ENCODE assay signal across 9 cellular contexts in genomic region chr15:72796210-72796514, GRCh38. TPM values are rescaled to one million over a fixed set of nuclear protein-coding genes. Genes with fewer than 3 reads are reported as not detected.
DNase-seq lines count a peak whose midpoint lies in the region; TF ChIP-seq lines count a peak whose summit lies in the region.
"Had no signal": no experiment of that assay in that cellular context is flagged by ENCODE, and none has a peak within 500 bp of the region (broad histone marks: within the 10 kb centered on the region; RNA-seq: fewer than 3 reads in every experiment).

No MANE protein-coding gene starts in this region.

- POLR2A ChIA-PET in CD8-positive, alpha-beta memory T cell (lab: Charles Lee) = no interaction called here

- H3F3A ChIP-seq in MM.1S (ENCODE audit: insufficient read depth, low read length) = no peaks in the 10 kb centered on the region

- DNase-seq in CD8-positive, alpha-beta memory T cell = no peak
- peak; percentile 9 for DNase-seq in MM.1S
- DNase-seq in colonic mucosa = no peak
- no peak for DNase-seq in GDM1 (lab: John Stamatoyannopoulos, UW)
- no peak for DNase-seq in epidermal melanocyte (ENCODE audit: insufficient read length, low spot score)
- DNase-seq in GOT3 (lab: John Stamatoyannopoulos, UW) = no peak
- no peak for DNase-seq in substantia nigra (lab: John Stamatoyannopoulos, UW)

- H3K27ac Mint-ChIP-seq in CD8-positive, alpha-beta memory T cell = peak overlapping the region in 5 of 8 donors; percentile 22 to 77 (median 68)
- H3K27ac Mint-ChIP-seq in nephron = peak overlapping the region; percentile 53 to 66 (median 60)

- peaks cover 4% of the 10 kb centered on the region for H3K27me3 ChIP-seq in CD8-positive, alpha-beta memory T cell (ENCODE audit: insufficient read depth, low read length, poor library complexity, severe bottlenecking)
- no peaks in the 10 kb centered on the region for H3K27me3 ChIP-seq in MM.1S (replicated peaks; ENCODE audit: insufficient read depth, low read length)
- H3K27me3 ChIP-seq in colonic mucosa = no peaks in the 10 kb centered on the region
- H3K27me3 ChIP-seq: adrenal gland had no signal

- H3K9me3 Mint-ChIP-seq in CD8-positive, alpha-beta memory T cell = no peaks in the 10 kb centered on the region
- H3K9me3 Mint-ChIP-seq in nephron = no peaks in the 10 kb centered on the region

- H3K27ac ChIP-seq in CD8-positive, alpha-beta memory T cell (ENCODE audit: low read depth, low read length) = no peak overlapping the region
- H3K27ac ChIP-seq in MM.1S (ENCODE audit: low read length) (no peak overlapping the region), colonic mucosa (no peak overlapping the region), substantia nigra (ENCODE audit: low read depth, low read length, poor library complexity, severe bottlenecking) (no peak overlapping the region)
- H3K27ac ChIP-seq: adrenal gland had no signal

- H3K4me2 ChIP-seq in MM.1S (ENCODE audit: low read depth, low read length) = peak overlapping the region; percentile 90

- peaks cover 8% of the 10 kb centered on the region for H3K4me1 ChIP-seq in CD8-positive, alpha-beta memory T cell (ENCODE audit: insufficient read depth, low read length)
- H3K4me1 ChIP-seq in MM.1S (ENCODE audit: low read length) (peaks cover 9% of the 10 kb centered on the region), colonic mucosa (no peaks in the 10 kb centered on the region)

- CTCF ChIA-PET in CD8-positive, alpha-beta memory T cell (lab: Charles Lee) = interaction anchor here (1.5 to 2.7 kb wide), 3 partner anchors 61 to 282 kb away, joined by 3 to 6 read pairs (median 5); no protein-coding TSS in a partner anchor

- peak overlapping the region; percentile 34 for H3K4me3 ChIP-seq in CD8-positive, alpha-beta memory T cell (ENCODE audit: low read length)
- H3K4me3 ChIP-seq in MM.1S (ENCODE audit: low read length) = peak overlapping the region; percentile 71
- H3K4me3 ChIP-seq in colonic mucosa = peak overlapping the region; percentile 61

- no peaks in the 10 kb centered on the region for H3K36me3 Mint-ChIP-seq in CD8-positive, alpha-beta memory T cell
- H3K36me3 Mint-ChIP-seq in nephron (ENCODE audit: low read depth) = no peaks in the 10 kb centered on the region

- peak overlapping the region; percentile 77 for H2AFZ ChIP-seq in MM.1S (ENCODE audit: low read length)

- no peaks in the 10 kb centered on the region for H3K36me3 ChIP-seq in CD8-positive, alpha-beta memory T cell (ENCODE audit: insufficient read depth, low read length)
- no peaks in the 10 kb centered on the region for H3K36me3 ChIP-seq in MM.1S (replicated peaks; ENCODE audit: insufficient read depth, low read length)
- no peaks in the 10 kb centered on the region for H3K36me3 ChIP-seq in colonic mucosa
- H3K36me3 ChIP-seq: adrenal gland had no signal

- TF ChIP-seq CTCF in MM.1S (IDR thresholded peaks at IDR 0.05; ENCODE audit: low read length) = no peak
- no peak for TF ChIP-seq CTCF in colonic mucosa (IDR thresholded peaks at IDR 0.05)
- TF ChIP-seq CTCF in nephron (IDR thresholded peaks at IDR 0.05; ENCODE audit: unreplicated experiment in 3 of 3) = no peak

- peak overlapping the region; percentile 77 to 88 (median 80) for H3K4me3 Mint-ChIP-seq in CD8-positive, alpha-beta memory T cell
- peak overlapping the region; percentile 85 to 89 (median 88) for H3K4me3 Mint-ChIP-seq in nephron

- intact Hi-C loops in colonic mucosa (cut with DNase I) = loop anchor here (2.0 to 10.0 kb wide), 2 partner anchors 179 to 285 kb away; no protein-coding TSS in a partner anchor

- H3K4me1 Mint-ChIP-seq in CD8-positive, alpha-beta memory T cell = peaks cover 10 to 16% (median 11%) of the 10 kb centered on the region in 3 donors
- H3K4me1 Mint-ChIP-seq in nephron = peaks cover 23% of the 10 kb centered on the region

- H3K27me3 Mint-ChIP-seq in CD8-positive, alpha-beta memory T cell = peaks cover 19 to 42% of the 10 kb centered on the region in 2 donors
- H3K27me3 Mint-ChIP-seq in nephron (ENCODE audit: low read depth) = peaks cover 9% of the 10 kb centered on the region

- H3K9me2 ChIP-seq in MM.1S (replicated peaks; ENCODE audit: insufficient read depth, low read length) = no peaks in the 10 kb centered on the region

- no peaks in the 10 kb centered on the region for H3K9me3 ChIP-seq in CD8-positive, alpha-beta memory T cell (ENCODE audit: low read length)
- no peaks in the 10 kb centered on the region for H3K9me3 ChIP-seq in MM.1S (replicated peaks; ENCODE audit: insufficient read depth, low read length)
- H3K9me3 ChIP-seq in colonic mucosa = no peaks in the 10 kb centered on the region
- H3K9me3 ChIP-seq: adrenal gland had no signal

- H4K20me1 ChIP-seq in MM.1S (ENCODE audit: insufficient read depth, low read length) = no peaks in the 10 kb centered on the region

- H3K9ac ChIP-seq in MM.1S (ENCODE audit: low read length) (peak overlapping the region; percentile 12; the same call in 1 of the 2 replicates), colonic mucosa (ENCODE audit: low read depth in 2 of 2, low read length in 2 of 2) (peak overlapping the region in 1 of 2 donors; percentile 14)

- H3K79me2 ChIP-seq in MM.1S (ENCODE audit: low read length) = no peaks in the 10 kb centered on the region

RNA-seq across cellular contexts. Expression of gene ADPGK, which starts 12.6 kb away (rescaled TPM):
- 10 to 100 TPM; 57.8 to 76.1 TPM for total RNA-seq in CD8-positive, alpha-beta memory T cell
- polyA plus RNA-seq in CD8-positive, alpha-beta memory T cell = 67.5 TPM
- total RNA-seq in colonic mucosa = 10 to 100 TPM; 29.8 to 44.6 TPM
